Comparison of ENCODE assay signal across 19 cellular contexts in the genomic region with DNA sequence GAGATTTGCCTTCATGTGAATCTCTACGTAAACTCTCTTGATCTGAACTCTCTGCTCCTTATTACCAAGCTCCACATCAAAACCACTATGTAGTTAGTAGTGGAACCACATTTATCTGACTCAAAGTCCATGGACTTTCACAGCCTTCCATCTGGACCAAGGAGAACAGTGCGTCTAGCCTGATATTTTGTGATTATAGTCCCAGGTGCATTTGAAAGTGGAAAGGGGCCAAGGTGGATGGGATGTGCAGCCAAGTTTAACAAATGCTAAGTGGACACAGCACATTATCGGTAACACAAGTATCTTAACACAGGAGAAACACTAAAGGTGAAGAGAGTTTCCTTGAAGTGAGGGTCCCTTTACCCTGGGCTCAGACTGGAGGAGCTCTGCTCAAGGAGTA.
"Had no signal": no experiment of that assay in that cellular context is flagged by ENCODE, and none has a peak within 500 bp of the region (broad histone marks: within the 10 kb centered on the region; RNA-seq: fewer than 3 reads in every experiment).

No MANE protein-coding gene starts in this region.

- H3K27ac ChIP-seq: brain microvascular endothelial cell had no signal

- DNase-seq: activated CD4-positive, alpha-beta T cell treated with anti-CD3 and anti-CD28 coated beads for 4 hours; activated CD8-positive, alpha-beta memory T cell treated with anti-CD3 and anti-CD28 coated beads, Interleukin-2, amount 50 U/mL, for 48 hours; activated CD8-positive, alpha-beta T cell treated with anti-CD3 and anti-CD28 coated beads for 36 hours; activated effector memory CD4-positive, alpha-beta T cell treated with anti-CD3 and anti-CD28 coated beads, Interleukin-2, amount 50 U/mL, for 16 hours; activated naive CD4-positive, alpha-beta T cell treated with anti-CD3 and anti-CD28 coated beads for 36 hours; activated T-cell treated with anti-CD3 and anti-CD28 coated beads, Interleukin-2, amount 50 U/mL, for 24 hours; amygdala; brain microvascular endothelial cell; Karpas-422; NCI-H1417; NCI-H1694; NCI-H2029; NCI-H2107; NCI-H345; NCI-H510A; NCI-H526 treated with DMSO at 0.1 percent for 48 hours; PC-3; SHP77 treated with DMSO at 0.1 percent for 48 hours had no signal

- H3K36me3 ChIP-seq: brain microvascular endothelial cell had no signal

- ATAC-seq: activated CD4-positive, CD25-positive, alpha-beta regulatory T cell treated with anti-CD3 and anti-CD28 coated beads, Interleukin-2, amount 50 U/mL, for 24 hours; activated CD8-positive, alpha-beta T cell treated with anti-CD3 and anti-CD28 coated beads for 36 hours; PC-3 had no signal

- H3K27me3 ChIP-seq: brain microvascular endothelial cell had no signal
